In genomic region chr19:13902993-13903555, GRCh38 we compare ENCODE assay signal across 1 cellular context.
TF ChIP-seq lines count a peak whose summit lies in the region.

No MANE protein-coding gene starts in this region.

TF ChIP-seq in HepG2, 621 proteins besides CTCF, POLR2A, EP300 and RAD21 (continued from another document):
- peak; percentile 57; the same call in 1 of the 2 replicates for TF ChIP-seq ZNF362 (CRISPR knock-in tag; IDR thresholded peaks at IDR 0.05; ENCODE audit: borderline replicate concordance)
- TF ChIP-seq ZSCAN5A (CRISPR knock-in tag; IDR thresholded peaks at IDR 0.05; ENCODE audit: borderline replicate concordance): 0 out of 2 replicates have a peak, but pooled peaks have one; percentile 29
- no peak for TF ChIP-seq SNAPC5 (CRISPR knock-in tag; IDR thresholded peaks at IDR 0.05; ENCODE audit: borderline replicate concordance)
